16 cellular contexts compared by ENCODE assay signal in genomic region chr7:132030883-132031282, GRCh38.
"Had no signal": no experiment of that assay in that cellular context is flagged by ENCODE, and none has a peak within 500 bp of the region (broad histone marks: within the 10 kb centered on the region; RNA-seq: fewer than 3 reads in every experiment).

No MANE protein-coding gene starts in this region.

- H3K4me3 Mint-ChIP-seq: activated CD8-positive, alpha-beta memory T cell treated with anti-CD3 and anti-CD28 coated beads, Interleukin-2, amount 10 ng/mL, durations not matched to agents 7 days and 5 days; activated naive CD8-positive, alpha-beta T cell treated with anti-CD3 and anti-CD28 coated beads for 36 hours; activated T-cell treated with anti-CD3 and anti-CD28 coated beads, Interleukin-2, amount 50 U/mL, for 4 hours; natural killer cell treated with Interleukin-12 subunit alpha and Interleukin-12 subunit beta and Interleukin-15 and Interleukin-18, amount 100 ng/mL, for 72 hours had no signal

- H3K9me3 ChIP-seq: lower lobe of right lung, sigmoid colon, upper lobe of right lung had no signal

- H3K36me3 Mint-ChIP-seq: activated CD8-positive, alpha-beta memory T cell treated with anti-CD3 and anti-CD28 coated beads, Interleukin-2, amount 10 ng/mL, durations not matched to agents 7 days and 5 days; activated naive CD8-positive, alpha-beta T cell treated with anti-CD3 and anti-CD28 coated beads for 36 hours; natural killer cell treated with Interleukin-12 subunit alpha and Interleukin-12 subunit beta and Interleukin-15 and Interleukin-18, amount 100 ng/mL, for 72 hours had no signal

- H3K27me3 ChIP-seq: sigmoid colon, upper lobe of right lung had no signal

- H3K9me3 Mint-ChIP-seq: activated naive CD8-positive, alpha-beta T cell treated with anti-CD3 and anti-CD28 coated beads for 36 hours; natural killer cell treated with Interleukin-12 subunit alpha and Interleukin-12 subunit beta and Interleukin-15 and Interleukin-18, amount 100 ng/mL, for 72 hours had no signal

- H3K4me3 ChIP-seq: coronary artery, lower lobe of right lung, sigmoid colon, upper lobe of right lung had no signal

- DNase-seq: activated CD4-positive, alpha-beta T cell treated with anti-CD3 and anti-CD28 coated beads, Interleukin-2, amount 50 U/mL, for 4 hours; activated CD4-positive, CD25-positive, alpha-beta regulatory T cell treated with anti-CD3 and anti-CD28 coated beads, Interleukin-2, amount 50 U/mL, for 72 hours; activated CD8-positive, alpha-beta memory T cell treated with anti-CD3 and anti-CD28 coated beads, Interleukin-2, amount 10 ng/mL, durations not matched to agents 7 days and 5 days; activated gamma-delta T cell treated with Interleukin-2 at 50 U/mL for 16 hours; activated naive CD8-positive, alpha-beta T cell treated with anti-CD3 and anti-CD28 coated beads for 36 hours; activated T-cell treated with anti-CD3 and anti-CD28 coated beads, Interleukin-2, amount 50 U/mL, for 4 hours; anterior cingulate cortex; effector CD8-positive, alpha-beta T cell; lower lobe of right lung; occipital lobe; sigmoid colon; stimulated activated CD4-positive, alpha-beta T cell treated with anti-CD3 and anti-CD28 coated beads, Interleukin-2, amount 100 ng/mL, for 24 hours; stimulated activated naive CD4-positive, alpha-beta T cell treated with Interleukin-2 at 50 U/mL for 16 hours; upper lobe of right lung had no signal

- H3K4me1 ChIP-seq: lower lobe of right lung had no signal

- H3K4me1 Mint-ChIP-seq: activated CD8-positive, alpha-beta memory T cell treated with anti-CD3 and anti-CD28 coated beads, Interleukin-2, amount 10 ng/mL, durations not matched to agents 7 days and 5 days; activated naive CD8-positive, alpha-beta T cell treated with anti-CD3 and anti-CD28 coated beads for 36 hours had no signal

- ATAC-seq: activated CD8-positive, alpha-beta memory T cell treated with anti-CD3 and anti-CD28 coated beads, Interleukin-2, amount 10 ng/mL, durations not matched to agents 7 days and 5 days; activated T-cell treated with anti-CD3 and anti-CD28 coated beads, Interleukin-2, amount 50 U/mL, for 4 hours; natural killer cell treated with Interleukin-12 subunit alpha and Interleukin-12 subunit beta and Interleukin-15 and Interleukin-18, amount 100 ng/mL, for 72 hours; upper lobe of right lung had no signal

- H3K27ac ChIP-seq: coronary artery, lower lobe of right lung, upper lobe of right lung had no signal

- H3K27me3 Mint-ChIP-seq: activated CD8-positive, alpha-beta memory T cell treated with anti-CD3 and anti-CD28 coated beads, Interleukin-2, amount 10 ng/mL, durations not matched to agents 7 days and 5 days; activated naive CD8-positive, alpha-beta T cell treated with anti-CD3 and anti-CD28 coated beads for 36 hours had no signal

- H3K27ac Mint-ChIP-seq: activated CD8-positive, alpha-beta memory T cell treated with anti-CD3 and anti-CD28 coated beads, Interleukin-2, amount 10 ng/mL, durations not matched to agents 7 days and 5 days; activated naive CD8-positive, alpha-beta T cell treated with anti-CD3 and anti-CD28 coated beads for 36 hours; natural killer cell treated with Interleukin-12 subunit alpha and Interleukin-12 subunit beta and Interleukin-15 and Interleukin-18, amount 100 ng/mL, for 72 hours had no signal

- H3K36me3 ChIP-seq: lower lobe of right lung, sigmoid colon, upper lobe of right lung had no signal
